2 cellular contexts compared by ENCODE assay signal in the genomic region with DNA sequence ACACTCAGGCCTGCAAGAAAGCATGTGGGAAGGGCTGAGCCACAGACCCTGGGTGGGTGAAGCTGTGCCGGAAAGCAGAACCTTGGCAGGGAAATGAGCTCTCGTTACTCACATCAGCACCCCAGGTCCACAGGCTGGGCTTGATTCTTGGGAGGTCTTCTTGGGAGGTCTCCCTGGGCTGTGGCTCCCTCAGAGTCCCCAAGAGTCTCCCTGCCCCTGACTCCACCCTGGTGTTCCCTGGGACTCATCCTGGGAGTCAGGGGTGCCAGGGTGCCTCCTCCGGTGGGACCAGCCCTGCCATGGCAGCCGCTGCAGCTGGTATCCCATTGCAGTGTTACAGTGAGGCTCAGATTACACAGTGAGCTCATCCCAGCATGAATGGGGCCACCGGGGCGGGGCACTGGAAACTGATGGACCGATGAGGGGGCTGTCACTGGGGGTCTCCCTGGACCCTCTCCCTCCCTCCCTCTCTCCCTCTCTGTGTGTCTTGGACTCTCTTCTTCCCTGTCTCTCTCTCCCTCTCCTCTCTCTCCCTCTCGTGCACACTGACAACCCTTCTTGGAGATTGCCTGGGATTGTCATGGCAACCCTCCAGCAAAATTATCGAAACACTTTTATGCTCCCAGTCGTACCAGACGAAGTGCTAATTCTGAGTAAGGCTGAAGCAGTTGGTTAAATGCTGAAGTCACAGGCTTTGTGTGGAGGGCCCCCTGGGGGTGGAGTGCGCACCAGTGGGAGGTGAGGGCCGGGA.
TF ChIP-seq lines count a peak whose summit lies in the region.

No MANE protein-coding gene starts in this region.

TF ChIP-seq in HepG2, 621 proteins besides CTCF, POLR2A, EP300 and RAD21:
- TF ChIP-seq HOXA3 (CRISPR knock-in tag; IDR thresholded peaks at IDR 0.05) (no peak), RFX1 (IDR thresholded peaks at IDR 0.05) (0 out of 2 replicates have a peak, but pooled peaks have one; percentile 13)

TF ChIP-seq in SK-N-SH treated with all-trans-retinoic acid at 6 μM for 48 hours, 23 proteins besides CTCF, POLR2A, EP300 and RAD21:
- TF ChIP-seq ESRRG (CRISPR knock-in tag; IDR thresholded peaks at IDR 0.05): no peak
- TF ChIP-seq PPARA (CRISPR knock-in tag; IDR thresholded peaks at IDR 0.05; ENCODE audit: borderline replicate concordance): no peak
- TF ChIP-seq ZNF70 (CRISPR knock-in tag; IDR thresholded peaks at IDR 0.05): no peak
- no peak for TF ChIP-seq RARB (CRISPR knock-in tag; IDR thresholded peaks at IDR 0.05)
- no peak for TF ChIP-seq CSDC2 (CRISPR knock-in tag; IDR thresholded peaks at IDR 0.05)
- TF ChIP-seq, protein P1, sequence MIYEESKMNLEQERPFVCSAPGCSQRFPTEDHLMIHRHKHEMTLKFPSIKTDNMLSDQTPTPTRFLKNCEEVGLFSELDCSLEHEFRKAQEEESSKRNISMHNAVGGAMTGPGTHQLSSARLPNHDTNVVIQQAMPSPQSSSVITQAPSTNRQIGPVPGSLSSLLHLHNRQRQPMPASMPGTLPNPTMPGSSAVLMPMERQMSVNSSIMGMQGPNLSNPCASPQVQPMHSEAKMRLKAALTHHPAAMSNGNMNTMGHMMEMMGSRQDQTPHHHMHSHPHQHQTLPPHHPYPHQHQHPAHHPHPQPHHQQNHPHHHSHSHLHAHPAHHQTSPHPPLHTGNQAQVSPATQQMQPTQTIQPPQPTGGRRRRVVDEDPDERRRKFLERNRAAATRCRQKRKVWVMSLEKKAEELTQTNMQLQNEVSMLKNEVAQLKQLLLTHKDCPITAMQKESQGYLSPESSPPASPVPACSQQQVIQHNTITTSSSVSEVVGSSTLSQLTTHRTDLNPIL (CRISPR knock-in tag; IDR thresholded peaks at IDR 0.05; ENCODE audit: low read depth): no peak
- no peak for TF ChIP-seq ZNF8 (CRISPR knock-in tag; IDR thresholded peaks at IDR 0.05)
- TF ChIP-seq ARNTL (CRISPR knock-in tag; IDR thresholded peaks at IDR 0.05; ENCODE audit: borderline replicate concordance, low read depth): no peak
- TF ChIP-seq, protein P2, sequence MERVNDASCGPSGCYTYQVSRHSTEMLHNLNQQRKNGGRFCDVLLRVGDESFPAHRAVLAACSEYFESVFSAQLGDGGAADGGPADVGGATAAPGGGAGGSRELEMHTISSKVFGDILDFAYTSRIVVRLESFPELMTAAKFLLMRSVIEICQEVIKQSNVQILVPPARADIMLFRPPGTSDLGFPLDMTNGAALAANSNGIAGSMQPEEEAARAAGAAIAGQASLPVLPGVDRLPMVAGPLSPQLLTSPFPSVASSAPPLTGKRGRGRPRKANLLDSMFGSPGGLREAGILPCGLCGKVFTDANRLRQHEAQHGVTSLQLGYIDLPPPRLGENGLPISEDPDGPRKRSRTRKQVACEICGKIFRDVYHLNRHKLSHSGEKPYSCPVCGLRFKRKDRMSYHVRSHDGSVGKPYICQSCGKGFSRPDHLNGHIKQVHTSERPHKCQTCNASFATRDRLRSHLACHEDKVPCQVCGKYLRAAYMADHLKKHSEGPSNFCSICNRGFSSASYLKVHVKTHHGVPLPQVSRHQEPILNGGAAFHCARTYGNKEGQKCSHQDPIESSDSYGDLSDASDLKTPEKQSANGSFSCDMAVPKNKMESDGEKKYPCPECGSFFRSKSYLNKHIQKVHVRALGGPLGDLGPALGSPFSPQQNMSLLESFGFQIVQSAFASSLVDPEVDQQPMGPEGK (CRISPR knock-in tag; IDR thresholded peaks at IDR 0.05; ENCODE audit: borderline replicate concordance): no peak
- TF ChIP-seq, protein P3, sequence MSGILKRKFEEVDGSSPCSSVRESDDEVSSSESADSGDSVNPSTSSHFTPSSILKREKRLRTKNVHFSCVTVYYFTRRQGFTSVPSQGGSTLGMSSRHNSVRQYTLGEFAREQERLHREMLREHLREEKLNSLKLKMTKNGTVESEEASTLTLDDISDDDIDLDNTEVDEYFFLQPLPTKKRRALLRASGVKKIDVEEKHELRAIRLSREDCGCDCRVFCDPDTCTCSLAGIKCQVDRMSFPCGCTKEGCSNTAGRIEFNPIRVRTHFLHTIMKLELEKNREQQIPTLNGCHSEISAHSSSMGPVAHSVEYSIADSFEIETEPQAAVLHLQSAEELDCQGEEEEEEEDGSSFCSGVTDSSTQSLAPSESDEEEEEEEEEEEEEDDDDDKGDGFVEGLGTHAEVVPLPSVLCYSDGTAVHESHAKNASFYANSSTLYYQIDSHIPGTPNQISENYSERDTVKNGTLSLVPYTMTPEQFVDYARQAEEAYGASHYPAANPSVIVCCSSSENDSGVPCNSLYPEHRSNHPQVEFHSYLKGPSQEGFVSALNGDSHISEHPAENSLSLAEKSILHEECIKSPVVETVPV (CRISPR knock-in tag; IDR thresholded peaks at IDR 0.05): no peak
- no peak for TF ChIP-seq ISL1 (CRISPR knock-in tag; IDR thresholded peaks at IDR 0.05)
- TF ChIP-seq ZC3H10 (CRISPR knock-in tag; IDR thresholded peaks at IDR 0.05): no peak
TF ChIP-seq in SK-N-SH treated with all-trans-retinoic acid at 6 μM for 48 hours: peak in this region for 0.
